Comparison of ENCODE assay signal across 29 cellular contexts in the genomic region with DNA sequence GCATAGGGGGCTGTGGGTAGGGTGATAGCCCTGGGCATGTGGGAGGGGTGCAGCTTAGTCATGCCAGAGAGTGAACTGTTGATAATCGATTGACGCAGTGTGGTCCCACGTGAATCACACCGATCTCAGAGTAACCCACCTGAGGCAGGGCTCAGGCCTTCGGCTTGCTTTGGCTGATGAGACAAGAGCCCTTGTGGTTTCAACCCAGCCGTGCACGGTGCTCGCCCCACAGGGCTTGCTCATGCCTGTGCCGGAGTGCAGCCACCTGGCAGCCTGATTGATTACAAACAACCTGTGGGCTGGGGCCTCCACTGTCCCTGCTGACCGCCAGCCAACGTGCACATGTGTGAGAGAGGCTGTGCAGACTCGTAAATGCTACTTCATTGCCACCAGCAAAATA.
"Had no signal": no experiment of that assay in that cellular context is flagged by ENCODE, and none has a peak within 500 bp of the region (broad histone marks: within the 10 kb centered on the region; RNA-seq: fewer than 3 reads in every experiment).

No MANE protein-coding gene starts in this region.

- H3K36me3 Mint-ChIP-seq: naive thymus-derived CD8-positive, alpha-beta T cell had no signal

- ATAC-seq: left colon; left lung; lower lobe of right lung; naive thymus-derived CD8-positive, alpha-beta T cell; right cardiac atrium; sciatic nerve; stimulated activated naive B cell treated with anti-CD40 and anti-IgM and Interleukin-4, amounts not matched to agents 10 μg/mL and 1 μg/mL and 100 μg/mL, for 72 hours; stimulated activated naive CD8-positive, alpha-beta T cell treated with anti-CD3 and anti-CD28 coated beads, Interleukin-15, Interleukin-2, amounts not matched to agents 100 U/mL and 50 U/mL, for 24 hours had no signal

- H3K4me1 ChIP-seq: left lung, lower lobe of right lung, parathyroid adenoma, prostate gland, stomach, tibial artery, vagina had no signal

- DNase-seq: hippocampal formation; kidney; left colon; left lung; lower lobe of right lung; mammary epithelial cell; mesenchymal stem cell; naive thymus-derived CD8-positive, alpha-beta T cell; occipital lobe; retina; stimulated activated CD4-positive, alpha-beta T cell treated with anti-CD3 and anti-CD28 coated beads, Interleukin-12 subunit alpha, Interleukin-12 subunit beta, amount 100 ng/mL, for 4 hours; stimulated activated CD4-positive, alpha-beta T cell treated with anti-CD3 and anti-CD28 coated beads, Interleukin-15, amount 100 ng/mL, for 24 hours; stimulated activated CD4-positive, alpha-beta T cell treated with anti-CD3 and anti-CD28 coated beads, Interleukin-2, amount 100 ng/mL, for 24 hours; stimulated activated CD4-positive, alpha-beta T cell treated with anti-CD3 and anti-CD28 coated beads, Interleukin-4, amount 100 ng/mL, for 1 hour; stimulated activated naive B cell treated with anti-CD40 and anti-IgM and Interleukin-4, amounts not matched to agents 10 μg/mL and 1 μg/mL and 100 μg/mL, for 72 hours; stimulated activated naive CD8-positive, alpha-beta T cell treated with anti-CD3 and anti-CD28 coated beads, Interleukin-15, Interleukin-2, amounts not matched to agents 100 U/mL and 50 U/mL, for 24 hours; stomach; tibial artery; trophoblast cell had no signal

- H3K4me1 Mint-ChIP-seq: nephron; neural crest cell; stimulated activated naive B cell treated with anti-CD40 and anti-IgM and Interleukin-4, amounts not matched to agents 10 μg/mL and 1 μg/mL and 100 μg/mL, for 72 hours had no signal

- H3K27ac Mint-ChIP-seq: nephron; stimulated activated naive B cell treated with anti-CD40 and anti-IgM and Interleukin-4, amounts not matched to agents 10 μg/mL and 1 μg/mL and 100 μg/mL, for 72 hours had no signal

- H3K4me3 ChIP-seq: left lung, lower lobe of right lung, prostate gland, skin epidermis, stomach, thoracic aorta, tibial artery, vagina had no signal

- H3K27me3 ChIP-seq: left lung, neutrophil, stomach, tibial artery, vagina had no signal

- H3K4me3 Mint-ChIP-seq: naive thymus-derived CD8-positive, alpha-beta T cell; nephron; neural crest cell; stimulated activated naive B cell treated with anti-CD40 and anti-IgM and Interleukin-4, amounts not matched to agents 10 μg/mL and 1 μg/mL and 100 μg/mL, for 72 hours had no signal

- H3K9me3 ChIP-seq: lower lobe of right lung, neutrophil, prostate gland, thoracic aorta, tibial artery, vagina had no signal

- H3K36me3 ChIP-seq: left lung, lower lobe of right lung, neutrophil, prostate gland, stomach, thoracic aorta, tibial artery, vagina had no signal

- H3K27ac ChIP-seq: left lung, lower lobe of right lung, neutrophil, parathyroid adenoma, prostate gland, skin epidermis, stomach, thoracic aorta, tibial artery, vagina had no signal
